ENCODE assay signal across 9 cellular contexts in genomic region chr10:22022257-22023051, GRCh38. TPM values are rescaled to one million over a fixed set of nuclear protein-coding genes. Genes with fewer than 3 reads are reported as not detected.
A peak's percentile ranks its signal among the peaks of the same experiment; 100 is the strongest.
DNase-seq lines count a peak whose midpoint lies in the region; ATAC-seq and TF ChIP-seq lines count a peak whose summit lies in the region.
"Had no signal": no experiment of that assay in that cellular context is flagged by ENCODE, and none has a peak within 500 bp of the region (broad histone marks: within the 10 kb centered on the region; RNA-seq: fewer than 3 reads in every experiment).

No MANE protein-coding gene starts in this region.

- peaks cover 10 to 12% of the 10 kb centered on the region in 2 donors for H3K4me1 Mint-ChIP-seq in natural killer cell treated with Interleukin-12 subunit alpha and Interleukin-12 subunit beta and Interleukin-15 and Interleukin-18, amount 100 ng/mL, for 72 hours (ENCODE audit: low read depth in 2 of 2)

- in situ Hi-C loops in GM13977 (cut with MboI; ENCODE audit: low pct_unique_long_range_greater_than_20kb, low sequenced_read_pairs, unreplicated experiment), result loop anchor here (25.0 kb wide), 2 partner anchors 190 to 540 kb away; partner anchors contain the start of gene EBLN1

- ATAC-seq in SK-N-SH treated with all-trans-retinoic acid at 6 μM for 48 hours, result peak; percentile 90
- peak; percentile 64 to 67 for ATAC-seq in natural killer cell treated with Interleukin-12 subunit alpha and Interleukin-12 subunit beta and Interleukin-15 and Interleukin-18, amount 100 ng/mL, for 72 hours
- ATAC-seq in HG03108 (IDR thresholded peaks at IDR 0.05; ENCODE audit: unreplicated experiment), result no peak
- ATAC-seq in HG03025 (IDR thresholded peaks at IDR 0.05; ENCODE audit: low FRiP score, unreplicated experiment), result no peak
- no peak for ATAC-seq in HG03139 (IDR thresholded peaks at IDR 0.05; ENCODE audit: unreplicated experiment)

- peak; percentile 53 for DNase-seq in activated naive CD4-positive, alpha-beta T cell treated with anti-CD3 and anti-CD28 coated beads, Interleukin-2, amount 50 U/mL, for 16 hours
- DNase-seq in natural killer cell treated with Interleukin-12 subunit alpha and Interleukin-12 subunit beta and Interleukin-15 and Interleukin-18, amount 100 ng/mL, for 72 hours (ENCODE audit: low spot score), result no peak
- DNase-seq in GM13977 (ENCODE audit: low spot score), result no peak

- H3K27ac Mint-ChIP-seq in natural killer cell treated with Interleukin-12 subunit alpha and Interleukin-12 subunit beta and Interleukin-15 and Interleukin-18, amount 100 ng/mL, for 72 hours, result peak overlapping the region in 1 of 2 donors; percentile 3

- peak overlapping the region; percentile 1; the same call in 1 of the 2 replicates for H3K27ac ChIP-seq in C4-2B
- H3K27ac ChIP-seq: epithelial cell of prostate had no signal

- peak overlapping the region; percentile 46 for H3K4me3 Mint-ChIP-seq in natural killer cell treated with Interleukin-12 subunit alpha and Interleukin-12 subunit beta and Interleukin-15 and Interleukin-18, amount 100 ng/mL, for 72 hours

- no peak for TF ChIP-seq CTCF in C4-2B (conservative IDR thresholded peaks at IDR 0.05)
- TF ChIP-seq CTCF in GM13977 (IDR thresholded peaks at IDR 0.05; ENCODE audit: extremely low read depth, insufficient read depth, missing control alignments), result no peak

- peaks cover 5% of the 10 kb centered on the region for H3K9me3 Mint-ChIP-seq in natural killer cell treated with Interleukin-12 subunit alpha and Interleukin-12 subunit beta and Interleukin-15 and Interleukin-18, amount 100 ng/mL, for 72 hours

- H3K36me3 Mint-ChIP-seq in natural killer cell treated with Interleukin-12 subunit alpha and Interleukin-12 subunit beta and Interleukin-15 and Interleukin-18, amount 100 ng/mL, for 72 hours, result no peaks in the 10 kb centered on the region

- H3K27me3 Mint-ChIP-seq in natural killer cell treated with Interleukin-12 subunit alpha and Interleukin-12 subunit beta and Interleukin-15 and Interleukin-18, amount 100 ng/mL, for 72 hours, result peaks cover 11 to 24% of the 10 kb centered on the region in 2 donors

TF ChIP-seq in SK-N-SH treated with all-trans-retinoic acid at 6 μM for 48 hours, 23 proteins besides CTCF, POLR2A, EP300 and RAD21:
- TF ChIP-seq PPARA (CRISPR knock-in tag; IDR thresholded peaks at IDR 0.05; ENCODE audit: borderline replicate concordance) (no peak), TCF4 (CRISPR knock-in tag; IDR thresholded peaks at IDR 0.05; ENCODE audit: borderline replicate concordance) (peak; percentile 85), OSR1 (CRISPR knock-in tag; IDR thresholded peaks at IDR 0.05) (no peak), ISL1 (CRISPR knock-in tag; IDR thresholded peaks at IDR 0.05) (peak; percentile 62; the same call in 1 of the 2 replicates), TSHZ2 (CRISPR knock-in tag; IDR thresholded peaks at IDR 0.05) (peak; percentile 56; the same call in 1 of the 2 replicates), CSRNP3 (CRISPR knock-in tag; IDR thresholded peaks at IDR 0.05) (no peak), PATZ1 (CRISPR knock-in tag; IDR thresholded peaks at IDR 0.05; ENCODE audit: borderline replicate concordance) (no peak), BACH2 (CRISPR knock-in tag; IDR thresholded peaks at IDR 0.05; ENCODE audit: borderline replicate concordance) (no peak)

RNA-seq across cellular contexts. Expression of gene DNAJC1, which starts 18.9 kb away (rescaled TPM):
- 10 to 100 TPM; 37.8 to 53.5 TPM for total RNA-seq in natural killer cell treated with Interleukin-12 subunit alpha and Interleukin-12 subunit beta and Interleukin-15 and Interleukin-18, amount 100 ng/mL, for 72 hours

Comparison
In these comparisons a context has a peak if more than half of its experiments do, and no peak if none do; other contexts are left out.
1. ATAC-seq: peak in SK-N-SH treated with all-trans-retinoic acid at 6 μM for 48 hours (single experiment) and natural killer cell treated with Interleukin-12 subunit alpha and Interleukin-12 subunit beta and Interleukin-15 and Interleukin-18, amount 100 ng/mL, for 72 hours (2 of 2); none in HG03108 (single experiment), HG03025 (single experiment) and HG03139 (single experiment).